In genomic region chr1:168390261-168390660, GRCh38 we compare ENCODE assay signal across 21 cellular contexts.
"Had no signal": no experiment of that assay in that cellular context is flagged by ENCODE, and none has a peak within 500 bp of the region (broad histone marks: within the 10 kb centered on the region; RNA-seq: fewer than 3 reads in every experiment).

No MANE protein-coding gene starts in this region.

- DNase-seq: dermis blood vessel endothelial cell; effector memory CD8-positive, alpha-beta T cell; hypothalamus; kidney; natural killer cell; occipital lobe; ovary; posterior cingulate gyrus; psoas muscle; right cardiac atrium; sigmoid colon; stimulated activated CD4-positive, alpha-beta T cell treated with anti-CD3 and anti-CD28 coated beads, Interleukin-2, amount 100 ng/mL, for 24 hours; stimulated activated CD4-positive, alpha-beta T cell treated with anti-CD3 and anti-CD28 coated beads, Interleukin-4, amount 100 ng/mL, for 24 hours; stimulated activated naive CD4-positive, alpha-beta T cell treated with Interleukin-2 at 50 U/mL for 16 hours; stomach; thyroid gland had no signal

- ATAC-seq: effector memory CD8-positive, alpha-beta T cell; left lobe of liver; natural killer cell; psoas muscle; right cardiac atrium; stimulated activated effector memory CD8-positive, alpha-beta T cell treated with anti-CD3 and anti-CD28 coated beads, Interleukin-12 subunit alpha, Interleukin-12 subunit beta, amount 100 ng/mL, for 72 hours had no signal

- H3K4me1 ChIP-seq: thyroid gland had no signal

- H3K4me3 ChIP-seq: coronary artery, ovary, psoas muscle, sigmoid colon, stomach, thyroid gland had no signal

- H3K36me3 ChIP-seq: ovary, sigmoid colon, stomach, thyroid gland had no signal

- FAIRE-seq: endometrium, frontal cortex, kidney had no signal

- H3K27ac ChIP-seq: coronary artery, ovary, psoas muscle, stomach, thyroid gland had no signal

- H3K27me3 ChIP-seq: ovary, sigmoid colon, stomach, thyroid gland had no signal

- H3K9me3 ChIP-seq: ovary, psoas muscle, sigmoid colon, stomach, thyroid gland had no signal
